ENCODE assay signal across 1 cellular context in the genomic region with DNA sequence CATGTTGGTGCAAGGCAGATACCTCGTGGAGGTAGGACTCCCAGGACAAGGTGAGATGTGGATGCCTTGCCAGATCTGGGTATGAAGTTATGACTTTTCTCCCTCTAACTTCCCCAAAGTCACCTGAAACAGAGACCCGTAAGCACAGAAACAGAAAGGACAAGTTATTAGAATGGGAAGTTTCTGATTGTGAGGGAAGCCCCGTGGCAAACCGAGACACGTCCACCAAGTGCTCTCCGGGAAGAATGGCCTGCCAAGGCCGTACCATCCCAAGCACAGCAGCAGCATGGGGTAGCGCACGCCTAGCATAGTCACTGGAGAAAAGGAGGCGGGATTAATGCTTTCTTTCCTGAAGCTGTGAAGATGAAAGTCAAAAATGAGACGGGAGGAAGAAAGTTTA.
TF ChIP-seq lines count a peak whose summit lies in the region.

No MANE protein-coding gene starts in this region.

TF ChIP-seq in GM12878, 131 proteins besides CTCF, POLR2A, EP300 and RAD21 (continued from another document and continues in another):
- TF ChIP-seq, protein P1, sequence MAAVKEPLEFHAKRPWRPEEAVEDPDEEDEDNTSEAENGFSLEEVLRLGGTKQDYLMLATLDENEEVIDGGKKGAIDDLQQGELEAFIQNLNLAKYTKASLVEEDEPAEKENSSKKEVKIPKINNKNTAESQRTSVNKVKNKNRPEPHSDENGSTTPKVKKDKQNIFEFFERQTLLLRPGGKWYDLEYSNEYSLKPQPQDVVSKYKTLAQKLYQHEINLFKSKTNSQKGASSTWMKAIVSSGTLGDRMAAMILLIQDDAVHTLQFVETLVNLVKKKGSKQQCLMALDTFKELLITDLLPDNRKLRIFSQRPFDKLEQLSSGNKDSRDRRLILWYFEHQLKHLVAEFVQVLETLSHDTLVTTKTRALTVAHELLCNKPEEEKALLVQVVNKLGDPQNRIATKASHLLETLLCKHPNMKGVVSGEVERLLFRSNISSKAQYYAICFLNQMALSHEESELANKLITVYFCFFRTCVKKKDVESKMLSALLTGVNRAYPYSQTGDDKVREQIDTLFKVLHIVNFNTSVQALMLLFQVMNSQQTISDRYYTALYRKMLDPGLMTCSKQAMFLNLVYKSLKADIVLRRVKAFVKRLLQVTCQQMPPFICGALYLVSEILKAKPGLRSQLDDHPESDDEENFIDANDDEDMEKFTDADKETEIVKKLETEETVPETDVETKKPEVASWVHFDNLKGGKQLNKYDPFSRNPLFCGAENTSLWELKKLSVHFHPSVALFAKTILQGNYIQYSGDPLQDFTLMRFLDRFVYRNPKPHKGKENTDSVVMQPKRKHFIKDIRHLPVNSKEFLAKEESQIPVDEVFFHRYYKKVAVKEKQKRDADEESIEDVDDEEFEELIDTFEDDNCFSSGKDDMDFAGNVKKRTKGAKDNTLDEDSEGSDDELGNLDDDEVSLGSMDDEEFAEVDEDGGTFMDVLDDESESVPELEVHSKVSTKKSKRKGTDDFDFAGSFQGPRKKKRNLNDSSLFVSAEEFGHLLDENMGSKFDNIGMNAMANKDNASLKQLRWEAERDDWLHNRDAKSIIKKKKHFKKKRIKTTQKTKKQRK (IDR thresholded peaks at IDR 0.05; ENCODE audit: low read depth, low read length), result no peak
- TF ChIP-seq CBX3 (IDR thresholded peaks at IDR 0.05; ENCODE audit: borderline replicate concordance, low read depth), result no peak
- no peak for TF ChIP-seq RBBP5 (conservative IDR thresholded peaks at IDR 0.05)
- TF ChIP-seq GATAD2B (conservative IDR thresholded peaks at IDR 0.05; ENCODE audit: low read depth), result no peak
- TF ChIP-seq STAT1 (conservative IDR thresholded peaks at IDR 0.05), result no peak
- no peak for TF ChIP-seq ZNF24 (IDR thresholded peaks at IDR 0.05)
- TF ChIP-seq IKZF2 (IDR thresholded peaks at IDR 0.05), result peak; percentile 36 to 46; a peak in 3 of 4 replicates
- no peak for TF ChIP-seq KLF5 (IDR thresholded peaks at IDR 0.05; ENCODE audit: partially characterized antibody)
- no peak for TF ChIP-seq NFXL1 (IDR thresholded peaks at IDR 0.05; ENCODE audit: borderline replicate concordance)
- TF ChIP-seq, protein P2, sequence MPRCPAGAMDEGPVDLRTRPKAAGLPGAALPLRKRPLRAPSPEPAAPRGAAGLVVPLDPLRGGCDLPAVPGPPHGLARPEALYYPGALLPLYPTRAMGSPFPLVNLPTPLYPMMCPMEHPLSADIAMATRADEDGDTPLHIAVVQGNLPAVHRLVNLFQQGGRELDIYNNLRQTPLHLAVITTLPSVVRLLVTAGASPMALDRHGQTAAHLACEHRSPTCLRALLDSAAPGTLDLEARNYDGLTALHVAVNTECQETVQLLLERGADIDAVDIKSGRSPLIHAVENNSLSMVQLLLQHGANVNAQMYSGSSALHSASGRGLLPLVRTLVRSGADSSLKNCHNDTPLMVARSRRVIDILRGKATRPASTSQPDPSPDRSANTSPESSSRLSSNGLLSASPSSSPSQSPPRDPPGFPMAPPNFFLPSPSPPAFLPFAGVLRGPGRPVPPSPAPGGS (IDR thresholded peaks at IDR 0.05; ENCODE audit: borderline replicate concordance, insufficient read depth, low read depth, low read length, poor library complexity, severe bottlenecking), result no peak
- TF ChIP-seq ESRRA (IDR thresholded peaks at IDR 0.05; ENCODE audit: low read length), result no peak
- TF ChIP-seq LARP7 (IDR thresholded peaks at IDR 0.05), result no peak
- TF ChIP-seq, protein P3, sequence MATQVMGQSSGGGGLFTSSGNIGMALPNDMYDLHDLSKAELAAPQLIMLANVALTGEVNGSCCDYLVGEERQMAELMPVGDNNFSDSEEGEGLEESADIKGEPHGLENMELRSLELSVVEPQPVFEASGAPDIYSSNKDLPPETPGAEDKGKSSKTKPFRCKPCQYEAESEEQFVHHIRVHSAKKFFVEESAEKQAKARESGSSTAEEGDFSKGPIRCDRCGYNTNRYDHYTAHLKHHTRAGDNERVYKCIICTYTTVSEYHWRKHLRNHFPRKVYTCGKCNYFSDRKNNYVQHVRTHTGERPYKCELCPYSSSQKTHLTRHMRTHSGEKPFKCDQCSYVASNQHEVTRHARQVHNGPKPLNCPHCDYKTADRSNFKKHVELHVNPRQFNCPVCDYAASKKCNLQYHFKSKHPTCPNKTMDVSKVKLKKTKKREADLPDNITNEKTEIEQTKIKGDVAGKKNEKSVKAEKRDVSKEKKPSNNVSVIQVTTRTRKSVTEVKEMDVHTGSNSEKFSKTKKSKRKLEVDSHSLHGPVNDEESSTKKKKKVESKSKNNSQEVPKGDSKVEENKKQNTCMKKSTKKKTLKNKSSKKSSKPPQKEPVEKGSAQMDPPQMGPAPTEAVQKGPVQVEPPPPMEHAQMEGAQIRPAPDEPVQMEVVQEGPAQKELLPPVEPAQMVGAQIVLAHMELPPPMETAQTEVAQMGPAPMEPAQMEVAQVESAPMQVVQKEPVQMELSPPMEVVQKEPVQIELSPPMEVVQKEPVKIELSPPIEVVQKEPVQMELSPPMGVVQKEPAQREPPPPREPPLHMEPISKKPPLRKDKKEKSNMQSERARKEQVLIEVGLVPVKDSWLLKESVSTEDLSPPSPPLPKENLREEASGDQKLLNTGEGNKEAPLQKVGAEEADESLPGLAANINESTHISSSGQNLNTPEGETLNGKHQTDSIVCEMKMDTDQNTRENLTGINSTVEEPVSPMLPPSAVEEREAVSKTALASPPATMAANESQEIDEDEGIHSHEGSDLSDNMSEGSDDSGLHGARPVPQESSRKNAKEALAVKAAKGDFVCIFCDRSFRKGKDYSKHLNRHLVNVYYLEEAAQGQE (IDR thresholded peaks at IDR 0.05; ENCODE audit: low read depth, low read length), result no peak
- TF ChIP-seq, protein P4, sequence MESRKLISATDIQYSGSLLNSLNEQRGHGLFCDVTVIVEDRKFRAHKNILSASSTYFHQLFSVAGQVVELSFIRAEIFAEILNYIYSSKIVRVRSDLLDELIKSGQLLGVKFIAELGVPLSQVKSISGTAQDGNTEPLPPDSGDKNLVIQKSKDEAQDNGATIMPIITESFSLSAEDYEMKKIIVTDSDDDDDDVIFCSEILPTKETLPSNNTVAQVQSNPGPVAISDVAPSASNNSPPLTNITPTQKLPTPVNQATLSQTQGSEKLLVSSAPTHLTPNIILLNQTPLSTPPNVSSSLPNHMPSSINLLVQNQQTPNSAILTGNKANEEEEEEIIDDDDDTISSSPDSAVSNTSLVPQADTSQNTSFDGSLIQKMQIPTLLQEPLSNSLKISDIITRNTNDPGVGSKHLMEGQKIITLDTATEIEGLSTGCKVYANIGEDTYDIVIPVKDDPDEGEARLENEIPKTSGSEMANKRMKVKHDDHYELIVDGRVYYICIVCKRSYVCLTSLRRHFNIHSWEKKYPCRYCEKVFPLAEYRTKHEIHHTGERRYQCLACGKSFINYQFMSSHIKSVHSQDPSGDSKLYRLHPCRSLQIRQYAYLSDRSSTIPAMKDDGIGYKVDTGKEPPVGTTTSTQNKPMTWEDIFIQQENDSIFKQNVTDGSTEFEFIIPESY (IDR thresholded peaks at IDR 0.05), result no peak
- TF ChIP-seq BHLHE40 (IDR thresholded peaks at IDR 0.05; ENCODE audit: borderline replicate concordance in 1 of 2, low read depth in 2 of 2, low read length in 1 of 2), result peak in 1 of 2 experiments; percentile 20; a peak in 1 of 4 replicates
- TF ChIP-seq TARDBP (IDR thresholded peaks at IDR 0.05; ENCODE audit: borderline replicate concordance), result no peak
- TF ChIP-seq CEBPB (IDR thresholded peaks at IDR 0.05; ENCODE audit: borderline replicate concordance in 1 of 2, low read depth in 2 of 2, low read length in 2 of 2), result no peak
- TF ChIP-seq DPF2 (IDR thresholded peaks at IDR 0.05), result no peak
- peak; percentile 41; the same call in 1 of the 2 replicates for TF ChIP-seq IKZF1 (conservative IDR thresholded peaks at IDR 0.05)
- no peak for TF ChIP-seq ZNF217 (IDR thresholded peaks at IDR 0.05)
- TF ChIP-seq, protein P5, sequence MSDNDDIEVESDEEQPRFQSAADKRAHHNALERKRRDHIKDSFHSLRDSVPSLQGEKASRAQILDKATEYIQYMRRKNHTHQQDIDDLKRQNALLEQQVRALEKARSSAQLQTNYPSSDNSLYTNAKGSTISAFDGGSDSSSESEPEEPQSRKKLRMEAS (IDR thresholded peaks at IDR 0.05; ENCODE audit: low read depth, low read length), result no peak
- TF ChIP-seq SIX5 (IDR thresholded peaks at IDR 0.05; ENCODE audit: low read depth, low read length, severe bottlenecking), result no peak
- no peak for TF ChIP-seq POU2F2 (IDR thresholded peaks at IDR 0.05; ENCODE audit: borderline replicate concordance, low read depth, low read length)
- no peak for TF ChIP-seq GABPA (IDR thresholded peaks at IDR 0.05; ENCODE audit: low read depth)
- TF ChIP-seq HDAC6 (IDR thresholded peaks at IDR 0.05; ENCODE audit: unreplicated experiment), result no peak
- no peak for TF ChIP-seq CREM (IDR thresholded peaks at IDR 0.05; ENCODE audit: low read depth)
- no peak for TF ChIP-seq SREBF1 (IDR thresholded peaks at IDR 0.05; ENCODE audit: low read length)
- TF ChIP-seq EGR1 (IDR thresholded peaks at IDR 0.05; ENCODE audit: borderline replicate concordance in 1 of 2, low read depth in 2 of 2, low read length in 2 of 2), result no peak
- TF ChIP-seq FOS (IDR thresholded peaks at IDR 0.05; ENCODE audit: borderline replicate concordance, extremely low read depth, insufficient read length), result no peak
- no peak for TF ChIP-seq HDGF (IDR thresholded peaks at IDR 0.05)
- TF ChIP-seq MXI1 (IDR thresholded peaks at IDR 0.05; ENCODE audit: low read depth, low read length), result no peak
- TF ChIP-seq, protein P6, sequence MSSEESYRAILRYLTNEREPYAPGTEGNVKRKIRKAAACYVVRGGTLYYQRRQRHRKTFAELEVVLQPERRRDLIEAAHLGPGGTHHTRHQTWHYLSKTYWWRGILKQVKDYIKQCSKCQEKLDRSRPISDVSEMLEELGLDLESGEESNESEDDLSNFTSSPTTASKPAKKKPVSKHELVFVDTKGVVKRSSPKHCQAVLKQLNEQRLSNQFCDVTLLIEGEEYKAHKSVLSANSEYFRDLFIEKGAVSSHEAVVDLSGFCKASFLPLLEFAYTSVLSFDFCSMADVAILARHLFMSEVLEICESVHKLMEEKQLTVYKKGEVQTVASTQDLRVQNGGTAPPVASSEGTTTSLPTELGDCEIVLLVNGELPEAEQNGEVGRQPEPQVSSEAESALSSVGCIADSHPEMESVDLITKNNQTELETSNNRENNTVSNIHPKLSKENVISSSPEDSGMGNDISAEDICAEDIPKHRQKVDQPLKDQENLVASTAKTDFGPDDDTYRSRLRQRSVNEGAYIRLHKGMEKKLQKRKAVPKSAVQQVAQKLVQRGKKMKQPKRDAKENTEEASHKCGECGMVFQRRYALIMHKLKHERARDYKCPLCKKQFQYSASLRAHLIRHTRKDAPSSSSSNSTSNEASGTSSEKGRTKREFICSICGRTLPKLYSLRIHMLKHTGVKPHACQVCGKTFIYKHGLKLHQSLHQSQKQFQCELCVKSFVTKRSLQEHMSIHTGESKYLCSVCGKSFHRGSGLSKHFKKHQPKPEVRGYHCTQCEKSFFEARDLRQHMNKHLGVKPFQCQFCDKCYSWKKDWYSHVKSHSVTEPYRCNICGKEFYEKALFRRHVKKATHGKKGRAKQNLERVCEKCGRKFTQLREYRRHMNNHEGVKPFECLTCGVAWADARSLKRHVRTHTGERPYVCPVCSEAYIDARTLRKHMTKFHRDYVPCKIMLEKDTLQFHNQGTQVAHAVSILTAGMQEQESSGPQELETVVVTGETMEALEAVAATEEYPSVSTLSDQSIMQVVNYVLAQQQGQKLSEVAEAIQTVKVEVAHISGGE (CRISPR knock-in tag; IDR thresholded peaks at IDR 0.05), result no peak
- TF ChIP-seq HCFC1 (IDR thresholded peaks at IDR 0.05; ENCODE audit: low read length), result no peak
- no peak for TF ChIP-seq BMI1 (IDR thresholded peaks at IDR 0.05; ENCODE audit: borderline replicate concordance)
- TF ChIP-seq, protein P7, sequence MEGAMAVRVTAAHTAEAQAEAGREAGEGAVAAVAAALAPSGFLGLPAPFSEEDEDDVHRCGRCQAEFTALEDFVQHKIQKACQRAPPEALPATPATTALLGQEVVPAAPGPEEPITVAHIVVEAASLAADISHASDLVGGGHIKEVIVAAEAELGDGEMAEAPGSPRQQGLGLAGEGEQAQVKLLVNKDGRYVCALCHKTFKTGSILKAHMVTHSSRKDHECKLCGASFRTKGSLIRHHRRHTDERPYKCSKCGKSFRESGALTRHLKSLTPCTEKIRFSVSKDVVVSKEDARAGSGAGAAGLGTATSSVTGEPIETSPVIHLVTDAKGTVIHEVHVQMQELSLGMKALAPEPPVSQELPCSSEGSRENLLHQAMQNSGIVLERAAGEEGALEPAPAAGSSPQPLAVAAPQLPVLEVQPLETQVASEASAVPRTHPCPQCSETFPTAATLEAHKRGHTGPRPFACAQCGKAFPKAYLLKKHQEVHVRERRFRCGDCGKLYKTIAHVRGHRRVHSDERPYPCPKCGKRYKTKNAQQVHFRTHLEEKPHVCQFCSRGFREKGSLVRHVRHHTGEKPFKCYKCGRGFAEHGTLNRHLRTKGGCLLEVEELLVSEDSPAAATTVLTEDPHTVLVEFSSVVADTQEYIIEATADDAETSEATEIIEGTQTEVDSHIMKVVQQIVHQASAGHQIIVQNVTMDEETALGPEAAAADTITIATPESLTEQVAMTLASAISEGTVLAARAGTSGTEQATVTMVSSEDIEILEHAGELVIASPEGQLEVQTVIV (IDR thresholded peaks at IDR 0.05; ENCODE audit: borderline replicate concordance, partially characterized antibody), result no peak
- TF ChIP-seq RB1 (IDR thresholded peaks at IDR 0.05; ENCODE audit: borderline replicate concordance), result no peak
- TF ChIP-seq, protein P8, sequence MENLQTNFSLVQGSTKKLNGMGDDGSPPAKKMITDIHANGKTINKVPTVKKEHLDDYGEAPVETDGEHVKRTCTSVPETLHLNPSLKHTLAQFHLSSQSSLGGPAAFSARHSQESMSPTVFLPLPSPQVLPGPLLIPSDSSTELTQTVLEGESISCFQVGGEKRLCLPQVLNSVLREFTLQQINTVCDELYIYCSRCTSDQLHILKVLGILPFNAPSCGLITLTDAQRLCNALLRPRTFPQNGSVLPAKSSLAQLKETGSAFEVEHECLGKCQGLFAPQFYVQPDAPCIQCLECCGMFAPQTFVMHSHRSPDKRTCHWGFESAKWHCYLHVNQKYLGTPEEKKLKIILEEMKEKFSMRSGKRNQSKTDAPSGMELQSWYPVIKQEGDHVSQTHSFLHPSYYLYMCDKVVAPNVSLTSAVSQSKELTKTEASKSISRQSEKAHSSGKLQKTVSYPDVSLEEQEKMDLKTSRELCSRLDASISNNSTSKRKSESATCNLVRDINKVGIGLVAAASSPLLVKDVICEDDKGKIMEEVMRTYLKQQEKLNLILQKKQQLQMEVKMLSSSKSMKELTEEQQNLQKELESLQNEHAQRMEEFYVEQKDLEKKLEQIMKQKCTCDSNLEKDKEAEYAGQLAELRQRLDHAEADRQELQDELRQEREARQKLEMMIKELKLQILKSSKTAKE (IDR thresholded peaks at IDR 0.05; ENCODE audit: low read depth, poor library complexity, severe bottlenecking), result no peak
- no peak for TF ChIP-seq TCF3 (IDR thresholded peaks at IDR 0.05; ENCODE audit: borderline replicate concordance, insufficient read depth, low read depth, low read length)
- TF ChIP-seq RAD51 (IDR thresholded peaks at IDR 0.05), result no peak
- TF ChIP-seq JUNB (IDR thresholded peaks at IDR 0.05), result no peak
- TF ChIP-seq EED (IDR thresholded peaks at IDR 0.05; ENCODE audit: low read depth), result 0 out of 2 replicates have a peak, but pooled peaks have one; percentile 14
- TF ChIP-seq, protein P9, sequence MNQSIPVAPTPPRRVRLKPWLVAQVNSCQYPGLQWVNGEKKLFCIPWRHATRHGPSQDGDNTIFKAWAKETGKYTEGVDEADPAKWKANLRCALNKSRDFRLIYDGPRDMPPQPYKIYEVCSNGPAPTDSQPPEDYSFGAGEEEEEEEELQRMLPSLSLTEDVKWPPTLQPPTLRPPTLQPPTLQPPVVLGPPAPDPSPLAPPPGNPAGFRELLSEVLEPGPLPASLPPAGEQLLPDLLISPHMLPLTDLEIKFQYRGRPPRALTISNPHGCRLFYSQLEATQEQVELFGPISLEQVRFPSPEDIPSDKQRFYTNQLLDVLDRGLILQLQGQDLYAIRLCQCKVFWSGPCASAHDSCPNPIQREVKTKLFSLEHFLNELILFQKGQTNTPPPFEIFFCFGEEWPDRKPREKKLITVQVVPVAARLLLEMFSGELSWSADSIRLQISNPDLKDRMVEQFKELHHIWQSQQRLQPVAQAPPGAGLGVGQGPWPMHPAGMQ (IDR thresholded peaks at IDR 0.05; ENCODE audit: borderline replicate concordance), result no peak
